ENCODE assay signal across 1 cellular context in the genomic region with DNA sequence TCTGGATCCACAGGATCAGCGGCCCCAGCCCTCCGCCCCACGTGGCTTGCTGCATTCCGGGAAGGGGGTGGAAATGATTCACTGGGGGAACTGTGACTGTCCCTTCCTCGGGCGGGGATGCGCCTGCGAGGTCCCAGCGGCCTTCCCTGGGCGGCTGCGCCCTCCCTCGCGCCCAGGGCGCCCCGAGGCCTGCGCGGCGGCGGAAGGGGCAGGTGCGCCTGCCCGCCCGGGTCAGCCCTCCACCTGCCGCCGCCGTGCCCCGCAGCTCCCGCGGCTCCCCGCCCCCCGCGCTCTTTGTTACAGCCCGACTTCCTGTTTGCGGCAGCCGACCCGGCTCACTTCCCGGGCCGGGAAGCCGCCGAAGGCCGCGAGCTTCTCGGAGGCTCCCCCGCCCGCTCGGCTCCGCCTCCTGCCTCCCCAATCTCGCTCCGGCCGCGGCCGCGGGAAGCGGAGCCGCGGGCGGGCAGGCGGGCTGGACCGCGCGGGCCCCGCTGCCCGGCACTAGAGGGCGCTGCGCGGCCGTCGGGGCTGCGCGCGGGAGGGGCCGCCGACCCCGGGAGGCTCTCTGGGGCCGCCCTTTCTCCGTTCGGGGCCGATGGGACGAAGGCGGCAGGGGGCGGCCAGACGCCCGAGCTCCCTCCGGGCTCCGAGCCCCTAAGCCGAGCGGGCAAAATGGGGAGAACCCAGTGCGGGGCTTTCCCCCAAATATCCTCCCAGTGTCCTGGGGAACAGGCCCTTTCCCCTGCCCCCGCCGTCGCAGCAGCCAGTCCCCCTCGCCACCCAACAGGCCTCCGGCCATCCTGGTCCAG.
A peak's percentile ranks its signal among the peaks of the same experiment; 100 is the strongest.
TF ChIP-seq lines count a peak whose summit lies in the region.

No MANE protein-coding gene starts in this region.

TF ChIP-seq in K562, 482 proteins besides CTCF, POLR2A, EP300 and RAD21 (continued from another document and continues in another):
- TF ChIP-seq, protein P1, sequence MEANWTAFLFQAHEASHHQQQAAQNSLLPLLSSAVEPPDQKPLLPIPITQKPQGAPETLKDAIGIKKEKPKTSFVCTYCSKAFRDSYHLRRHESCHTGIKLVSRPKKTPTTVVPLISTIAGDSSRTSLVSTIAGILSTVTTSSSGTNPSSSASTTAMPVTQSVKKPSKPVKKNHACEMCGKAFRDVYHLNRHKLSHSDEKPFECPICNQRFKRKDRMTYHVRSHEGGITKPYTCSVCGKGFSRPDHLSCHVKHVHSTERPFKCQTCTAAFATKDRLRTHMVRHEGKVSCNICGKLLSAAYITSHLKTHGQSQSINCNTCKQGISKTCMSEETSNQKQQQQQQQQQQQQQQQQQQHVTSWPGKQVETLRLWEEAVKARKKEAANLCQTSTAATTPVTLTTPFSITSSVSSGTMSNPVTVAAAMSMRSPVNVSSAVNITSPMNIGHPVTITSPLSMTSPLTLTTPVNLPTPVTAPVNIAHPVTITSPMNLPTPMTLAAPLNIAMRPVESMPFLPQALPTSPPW (CRISPR knock-in tag; IDR thresholded peaks at IDR 0.05) = peak; percentile 98
- peak in 1 of 2 experiments; percentile 22; a peak in 2 of 4 replicates for TF ChIP-seq RCOR1 (IDR thresholded peaks at IDR 0.05; ENCODE audit: borderline replicate concordance in 1 of 2, low read depth in 2 of 2, low read length in 2 of 2)
- no peak for TF ChIP-seq RAD51 (IDR thresholded peaks at IDR 0.05; ENCODE audit: borderline replicate concordance, low read depth)
- no peak for TF ChIP-seq CREM (IDR thresholded peaks at IDR 0.05; ENCODE audit: low read depth)
- 0 out of 2 replicates have a peak, but pooled peaks have one; percentile 48 for TF ChIP-seq SMC3 (conservative IDR thresholded peaks at IDR 0.05; ENCODE audit: insufficient read depth, low read depth, low read length)
- TF ChIP-seq PHB (CRISPR knock-in tag; IDR thresholded peaks at IDR 0.05) = 0 out of 2 replicates have a peak, but pooled peaks have one; percentile 27
- TF ChIP-seq POLR2AphosphoS5 (IDR thresholded peaks at IDR 0.05; ENCODE audit: control insufficient read depth, insufficient read depth, low read depth, low read length) = peak; percentile 36; the same call in 1 of the 2 replicates
- TF ChIP-seq, protein P2, sequence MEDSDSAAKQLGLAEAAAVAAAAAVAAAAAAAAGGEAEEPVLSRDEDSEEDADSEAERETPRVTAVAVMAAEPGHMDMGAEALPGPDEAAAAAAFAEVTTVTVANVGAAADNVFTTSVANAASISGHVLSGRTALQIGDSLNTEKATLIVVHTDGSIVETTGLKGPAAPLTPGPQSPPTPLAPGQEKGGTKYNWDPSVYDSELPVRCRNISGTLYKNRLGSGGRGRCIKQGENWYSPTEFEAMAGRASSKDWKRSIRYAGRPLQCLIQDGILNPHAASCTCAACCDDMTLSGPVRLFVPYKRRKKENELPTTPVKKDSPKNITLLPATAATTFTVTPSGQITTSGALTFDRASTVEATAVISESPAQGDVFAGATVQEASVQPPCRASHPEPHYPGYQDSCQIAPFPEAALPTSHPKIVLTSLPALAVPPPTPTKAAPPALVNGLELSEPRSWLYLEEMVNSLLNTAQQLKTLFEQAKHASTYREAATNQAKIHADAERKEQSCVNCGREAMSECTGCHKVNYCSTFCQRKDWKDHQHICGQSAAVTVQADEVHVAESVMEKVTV (CRISPR knock-in tag; IDR thresholded peaks at IDR 0.05) = no peak
- TF ChIP-seq MCM7 (IDR thresholded peaks at IDR 0.05) = no peak
- no peak for TF ChIP-seq ZNF175 (CRISPR knock-in tag; IDR thresholded peaks at IDR 0.05; ENCODE audit: low read depth)
- no peak for TF ChIP-seq GATA2 (CRISPR knock-in tag; IDR thresholded peaks at IDR 0.05)
- TF ChIP-seq CCNT2 (IDR thresholded peaks at IDR 0.05; ENCODE audit: borderline replicate concordance, extremely low read depth, insufficient read length, low read depth, low read length) = peak; percentile 91
- TF ChIP-seq FUS (optimal IDR thresholded peaks at IDR 0.05; ENCODE audit: low read depth, low read length) = no peak
- TF ChIP-seq ZFPM2 (CRISPR knock-in tag; IDR thresholded peaks at IDR 0.05) = no peak
- TF ChIP-seq, protein P3, sequence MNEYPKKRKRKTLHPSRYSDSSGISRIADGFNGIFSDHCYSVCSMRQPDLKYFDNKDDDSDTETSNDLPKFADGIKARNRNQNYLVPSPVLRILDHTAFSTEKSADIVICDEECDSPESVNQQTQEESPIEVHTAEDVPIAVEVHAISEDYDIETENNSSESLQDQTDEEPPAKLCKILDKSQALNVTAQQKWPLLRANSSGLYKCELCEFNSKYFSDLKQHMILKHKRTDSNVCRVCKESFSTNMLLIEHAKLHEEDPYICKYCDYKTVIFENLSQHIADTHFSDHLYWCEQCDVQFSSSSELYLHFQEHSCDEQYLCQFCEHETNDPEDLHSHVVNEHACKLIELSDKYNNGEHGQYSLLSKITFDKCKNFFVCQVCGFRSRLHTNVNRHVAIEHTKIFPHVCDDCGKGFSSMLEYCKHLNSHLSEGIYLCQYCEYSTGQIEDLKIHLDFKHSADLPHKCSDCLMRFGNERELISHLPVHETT (CRISPR knock-in tag; conservative IDR thresholded peaks at IDR 0.05 in 1 of 2, IDR thresholded peaks at IDR 0.05 in 1 of 2) = peak in 1 of 2 experiments; percentile 89; a peak in 1 of 4 replicates
- no peak for TF ChIP-seq PHTF2 (CRISPR knock-in tag; IDR thresholded peaks at IDR 0.05)
- 0 out of 2 replicates have a peak, but pooled peaks have one; percentile 54 for TF ChIP-seq NR1H2 (CRISPR knock-in tag; IDR thresholded peaks at IDR 0.05)
- no peak for TF ChIP-seq MEIS2 (IDR thresholded peaks at IDR 0.05; ENCODE audit: partially characterized antibody)
- TF ChIP-seq, protein P4, sequence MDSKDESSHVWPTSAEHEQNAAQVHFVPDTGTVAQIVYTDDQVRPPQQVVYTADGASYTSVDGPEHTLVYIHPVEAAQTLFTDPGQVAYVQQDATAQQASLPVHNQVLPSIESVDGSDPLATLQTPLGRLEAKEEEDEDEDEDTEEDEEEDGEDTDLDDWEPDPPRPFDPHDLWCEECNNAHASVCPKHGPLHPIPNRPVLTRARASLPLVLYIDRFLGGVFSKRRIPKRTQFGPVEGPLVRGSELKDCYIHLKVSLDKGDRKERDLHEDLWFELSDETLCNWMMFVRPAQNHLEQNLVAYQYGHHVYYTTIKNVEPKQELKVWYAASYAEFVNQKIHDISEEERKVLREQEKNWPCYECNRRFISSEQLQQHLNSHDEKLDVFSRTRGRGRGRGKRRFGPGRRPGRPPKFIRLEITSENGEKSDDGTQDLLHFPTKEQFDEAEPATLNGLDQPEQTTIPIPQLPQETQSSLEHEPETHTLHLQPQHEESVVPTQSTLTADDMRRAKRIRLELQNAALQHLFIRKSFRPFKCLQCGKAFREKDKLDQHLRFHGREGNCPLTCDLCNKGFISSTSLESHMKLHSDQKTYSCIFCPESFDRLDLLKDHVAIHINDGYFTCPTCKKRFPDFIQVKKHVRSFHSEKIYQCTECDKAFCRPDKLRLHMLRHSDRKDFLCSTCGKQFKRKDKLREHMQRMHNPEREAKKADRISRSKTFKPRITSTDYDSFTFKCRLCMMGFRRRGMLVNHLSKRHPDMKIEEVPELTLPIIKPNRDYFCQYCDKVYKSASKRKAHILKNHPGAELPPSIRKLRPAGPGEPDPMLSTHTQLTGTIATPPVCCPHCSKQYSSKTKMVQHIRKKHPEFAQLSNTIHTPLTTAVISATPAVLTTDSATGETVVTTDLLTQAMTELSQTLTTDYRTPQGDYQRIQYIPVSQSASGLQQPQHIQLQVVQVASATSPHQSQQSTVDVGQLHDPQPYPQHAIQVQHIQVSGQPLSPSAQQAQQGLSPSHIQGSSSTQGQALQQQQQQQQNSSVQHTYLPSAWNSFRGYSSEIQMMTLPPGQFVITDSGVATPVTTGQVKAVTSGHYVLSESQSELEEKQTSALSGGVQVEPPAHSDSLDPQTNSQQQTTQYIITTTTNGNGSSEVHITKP (IDR thresholded peaks at IDR 0.05; ENCODE audit: partially characterized antibody) = peak; percentile 22
- peak; percentile 55 for TF ChIP-seq NFIC (IDR thresholded peaks at IDR 0.05)
- peak; percentile 16 for TF ChIP-seq TAF1 (IDR thresholded peaks at IDR 0.05; ENCODE audit: control insufficient read depth, extremely low read depth, insufficient read depth, low read length, severe bottlenecking)
- TF ChIP-seq, protein P5, sequence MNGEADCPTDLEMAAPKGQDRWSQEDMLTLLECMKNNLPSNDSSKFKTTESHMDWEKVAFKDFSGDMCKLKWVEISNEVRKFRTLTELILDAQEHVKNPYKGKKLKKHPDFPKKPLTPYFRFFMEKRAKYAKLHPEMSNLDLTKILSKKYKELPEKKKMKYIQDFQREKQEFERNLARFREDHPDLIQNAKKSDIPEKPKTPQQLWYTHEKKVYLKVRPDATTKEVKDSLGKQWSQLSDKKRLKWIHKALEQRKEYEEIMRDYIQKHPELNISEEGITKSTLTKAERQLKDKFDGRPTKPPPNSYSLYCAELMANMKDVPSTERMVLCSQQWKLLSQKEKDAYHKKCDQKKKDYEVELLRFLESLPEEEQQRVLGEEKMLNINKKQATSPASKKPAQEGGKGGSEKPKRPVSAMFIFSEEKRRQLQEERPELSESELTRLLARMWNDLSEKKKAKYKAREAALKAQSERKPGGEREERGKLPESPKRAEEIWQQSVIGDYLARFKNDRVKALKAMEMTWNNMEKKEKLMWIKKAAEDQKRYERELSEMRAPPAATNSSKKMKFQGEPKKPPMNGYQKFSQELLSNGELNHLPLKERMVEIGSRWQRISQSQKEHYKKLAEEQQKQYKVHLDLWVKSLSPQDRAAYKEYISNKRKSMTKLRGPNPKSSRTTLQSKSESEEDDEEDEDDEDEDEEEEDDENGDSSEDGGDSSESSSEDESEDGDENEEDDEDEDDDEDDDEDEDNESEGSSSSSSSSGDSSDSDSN (IDR thresholded peaks at IDR 0.05; ENCODE audit: borderline replicate concordance in 1 of 2, low read depth in 2 of 2, low read length in 2 of 2) = peak; percentile 95
- peak; percentile 78; the same call in 1 of the 2 replicates for TF ChIP-seq FOXP1 (CRISPR knock-in tag; IDR thresholded peaks at IDR 0.05)
- TF ChIP-seq, protein P6, sequence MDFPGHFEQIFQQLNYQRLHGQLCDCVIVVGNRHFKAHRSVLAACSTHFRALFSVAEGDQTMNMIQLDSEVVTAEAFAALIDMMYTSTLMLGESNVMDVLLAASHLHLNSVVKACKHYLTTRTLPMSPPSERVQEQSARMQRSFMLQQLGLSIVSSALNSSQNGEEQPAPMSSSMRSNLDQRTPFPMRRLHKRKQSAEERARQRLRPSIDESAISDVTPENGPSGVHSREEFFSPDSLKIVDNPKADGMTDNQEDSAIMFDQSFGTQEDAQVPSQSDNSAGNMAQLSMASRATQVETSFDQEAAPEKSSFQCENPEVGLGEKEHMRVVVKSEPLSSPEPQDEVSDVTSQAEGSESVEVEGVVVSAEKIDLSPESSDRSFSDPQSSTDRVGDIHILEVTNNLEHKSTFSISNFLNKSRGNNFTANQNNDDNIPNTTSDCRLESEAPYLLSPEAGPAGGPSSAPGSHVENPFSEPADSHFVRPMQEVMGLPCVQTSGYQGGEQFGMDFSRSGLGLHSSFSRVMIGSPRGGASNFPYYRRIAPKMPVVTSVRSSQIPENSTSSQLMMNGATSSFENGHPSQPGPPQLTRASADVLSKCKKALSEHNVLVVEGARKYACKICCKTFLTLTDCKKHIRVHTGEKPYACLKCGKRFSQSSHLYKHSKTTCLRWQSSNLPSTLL (IDR thresholded peaks at IDR 0.05) = no peak
- TF ChIP-seq HNRNPLL (IDR thresholded peaks at IDR 0.05; ENCODE audit: low read depth, low read length, poor library complexity, severe bottlenecking) = no peak
- TF ChIP-seq ZNF551 (CRISPR knock-in tag; IDR thresholded peaks at IDR 0.05) = no peak
- no peak for TF ChIP-seq BCL6 (CRISPR knock-in tag; IDR thresholded peaks at IDR 0.05)
- peak in 1 of 2 experiments; percentile 26; a peak in 1 of 4 replicates for TF ChIP-seq TBL1XR1 (IDR thresholded peaks at IDR 0.05; ENCODE audit: low read length in 2 of 2)
- TF ChIP-seq, protein P7, sequence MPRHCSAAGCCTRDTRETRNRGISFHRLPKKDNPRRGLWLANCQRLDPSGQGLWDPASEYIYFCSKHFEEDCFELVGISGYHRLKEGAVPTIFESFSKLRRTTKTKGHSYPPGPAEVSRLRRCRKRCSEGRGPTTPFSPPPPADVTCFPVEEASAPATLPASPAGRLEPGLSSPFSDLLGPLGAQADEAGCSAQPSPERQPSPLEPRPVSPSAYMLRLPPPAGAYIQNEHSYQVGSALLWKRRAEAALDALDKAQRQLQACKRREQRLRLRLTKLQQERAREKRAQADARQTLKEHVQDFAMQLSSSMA (CRISPR knock-in tag; IDR thresholded peaks at IDR 0.05) = peak; percentile 56; the same call in 1 of the 2 replicates
- TF ChIP-seq, protein P8, sequence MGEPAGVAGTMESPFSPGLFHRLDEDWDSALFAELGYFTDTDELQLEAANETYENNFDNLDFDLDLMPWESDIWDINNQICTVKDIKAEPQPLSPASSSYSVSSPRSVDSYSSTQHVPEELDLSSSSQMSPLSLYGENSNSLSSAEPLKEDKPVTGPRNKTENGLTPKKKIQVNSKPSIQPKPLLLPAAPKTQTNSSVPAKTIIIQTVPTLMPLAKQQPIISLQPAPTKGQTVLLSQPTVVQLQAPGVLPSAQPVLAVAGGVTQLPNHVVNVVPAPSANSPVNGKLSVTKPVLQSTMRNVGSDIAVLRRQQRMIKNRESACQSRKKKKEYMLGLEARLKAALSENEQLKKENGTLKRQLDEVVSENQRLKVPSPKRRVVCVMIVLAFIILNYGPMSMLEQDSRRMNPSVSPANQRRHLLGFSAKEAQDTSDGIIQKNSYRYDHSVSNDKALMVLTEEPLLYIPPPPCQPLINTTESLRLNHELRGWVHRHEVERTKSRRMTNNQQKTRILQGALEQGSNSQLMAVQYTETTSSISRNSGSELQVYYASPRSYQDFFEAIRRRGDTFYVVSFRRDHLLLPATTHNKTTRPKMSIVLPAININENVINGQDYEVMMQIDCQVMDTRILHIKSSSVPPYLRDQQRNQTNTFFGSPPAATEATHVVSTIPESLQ (CRISPR knock-in tag; IDR thresholded peaks at IDR 0.05) = 0 out of 2 replicates have a peak, but pooled peaks have one; percentile 39
- peak; percentile 79 to 86 for TF ChIP-seq MAZ (CRISPR knock-in tag; conservative IDR thresholded peaks at IDR 0.05 in 1 of 2, IDR thresholded peaks at IDR 0.05 in 1 of 2)
